11 cellular contexts compared by ENCODE assay signal in genomic region chr10:110408203-110408871, GRCh38.
DNase-seq lines count a peak whose midpoint lies in the region; ATAC-seq, FAIRE-seq and TF ChIP-seq lines count a peak whose summit lies in the region.
"Had no signal": no experiment of that assay in that cellular context is flagged by ENCODE, and none has a peak within 500 bp of the region (broad histone marks: within the 10 kb centered on the region; RNA-seq: fewer than 3 reads in every experiment).

No MANE protein-coding gene starts in this region.

- H3K9me3 ChIP-seq in HUES48 (ENCODE audit: control insufficient read depth, insufficient read depth, low read length) = no peaks in the 10 kb centered on the region
- no peaks in the 10 kb centered on the region for H3K9me3 ChIP-seq in left lung
- no peaks in the 10 kb centered on the region for H3K9me3 ChIP-seq in kidney (ENCODE audit: control insufficient read depth in 1 of 2, low read length in 2 of 2)
- H3K9me3 ChIP-seq: tibial artery had no signal

- H3K27me3 ChIP-seq in HUES48 (ENCODE audit: control insufficient read depth, insufficient read depth, low read length) = no peaks in the 10 kb centered on the region
- H3K27me3 ChIP-seq in left lung = no peaks in the 10 kb centered on the region
- H3K27me3 ChIP-seq: tibial artery had no signal

- H3K4me3 ChIP-seq in HUES48 (ENCODE audit: low read depth, low read length) (no peak overlapping the region), left lung (no peak overlapping the region), kidney (ENCODE audit: low read length in 2 of 2) (no peak overlapping the region)
- H3K4me3 ChIP-seq: tibial artery had no signal

- FAIRE-seq in kidney (lab: Jason Lieb, UNC) = no peak

- intact Hi-C loops in left lung (cut with DNase I) = no loop called here
- intact Hi-C loops in kidney (cut with DNase I) = no loop called here

- no peak overlapping the region for H3K9ac ChIP-seq in HUES48 (ENCODE audit: low read depth, low read length)
- H3K9ac ChIP-seq in kidney (ENCODE audit: low read length in 2 of 2) = no peak overlapping the region

- ATAC-seq in left lung (no peak), HG02798 (IDR thresholded peaks at IDR 0.05; ENCODE audit: poor library complexity, unreplicated experiment) (no peak)

- DNase-seq in CD1c-positive myeloid dendritic cell (ENCODE audit: extremely low spot score) = peak; percentile 69
- DNase-seq in amniotic epithelial cell (ENCODE audit: low read depth) = peak; percentile 55
- DNase-seq in iPS-NIHi11 (ENCODE audit: low spot score) = peak; percentile 64
- no peak for DNase-seq in left lung
- no peak for DNase-seq in HuH-7 (ENCODE audit: low spot score)
- no peak for DNase-seq in kidney
- DNase-seq: NCI-H2081, posterior cingulate gyrus, tibial artery had no signal

- H3K27ac ChIP-seq in HUES48 (ENCODE audit: low read depth, low read length) (peak overlapping the region; percentile 25), left lung (no peak overlapping the region), kidney (ENCODE audit: low read depth in 2 of 2, low read length in 2 of 2) (no peak overlapping the region)
- H3K27ac ChIP-seq: tibial artery had no signal

- H3K4me1 ChIP-seq in HUES48 (ENCODE audit: control insufficient read depth, insufficient read depth, low read length) = peaks cover 12% of the 10 kb centered on the region
- H3K4me1 ChIP-seq in left lung = peaks cover 13 to 16% of the 10 kb centered on the region in 2 donors
- no peaks in the 10 kb centered on the region for H3K4me1 ChIP-seq in kidney (ENCODE audit: control insufficient read depth in 1 of 2, insufficient read depth in 1 of 2, low read depth in 1 of 2, low read length in 2 of 2)

- no peaks in the 10 kb centered on the region for H3K36me3 ChIP-seq in HUES48 (ENCODE audit: control insufficient read depth, insufficient read depth, low read length)
- H3K36me3 ChIP-seq in left lung = no peaks in the 10 kb centered on the region
- H3K36me3 ChIP-seq in kidney (ENCODE audit: control insufficient read depth in 1 of 2, insufficient read depth in 2 of 2, low read length in 2 of 2) = no peaks in the 10 kb centered on the region
- H3K36me3 ChIP-seq: tibial artery had no signal

- no peak for TF ChIP-seq CTCF in left lung (IDR thresholded peaks at IDR 0.05)
- TF ChIP-seq CTCF in kidney (IDR thresholded peaks at IDR 0.05; ENCODE audit: borderline replicate concordance, extremely low read depth, insufficient read depth) = no peak

Comparison
In these comparisons a context has a peak if more than half of its experiments do, and no peak if none do; other contexts are left out.
1. DNase-seq: peak in CD1c-positive myeloid dendritic cell (single experiment), amniotic epithelial cell (single experiment) and iPS-NIHi11 (single experiment); none in left lung (0 of 2), HuH-7 (single experiment) and kidney (single experiment).